ENCODE assay signal across 16 cellular contexts in genomic region chr6:89942601-89943000, GRCh38.
"Had no signal": no experiment of that assay in that cellular context is flagged by ENCODE, and none has a peak within 500 bp of the region (broad histone marks: within the 10 kb centered on the region; RNA-seq: fewer than 3 reads in every experiment).

No MANE protein-coding gene starts in this region.

- H3K4me3 Mint-ChIP-seq: endodermal cell; mesothelial cell of epicardium; T-helper 1 cell treated with Interleukin-12 subunit alpha and Interleukin-12 subunit beta and Interleukin-4 antibody, amounts not matched to agents 30 μg/mL and 1 μg/mL, for 36 hours; WTC11 had no signal

- H3K4me1 Mint-ChIP-seq: WTC11 had no signal

- DNase-seq: activated gamma-delta T cell, activated T-cell treated with anti-CD3 and anti-CD28 coated beads for 4 hours, brain microvascular endothelial cell, cerebellar nuclear complex, dermis blood vessel endothelial cell, endodermal cell, erythroblast, hippocampal formation, kidney glomerular epithelial cell, right cardiac atrium, SHP77, small intestine, upper lobe of right lung had no signal

- H3K27ac Mint-ChIP-seq: endodermal cell; mesothelial cell of epicardium; T-helper 1 cell treated with Interleukin-12 subunit alpha and Interleukin-12 subunit beta and Interleukin-4 antibody, amounts not matched to agents 30 μg/mL and 1 μg/mL, for 36 hours; WTC11 had no signal

- ATAC-seq: right cardiac atrium, WTC11 had no signal

- H3K9me3 Mint-ChIP-seq: endodermal cell; mesothelial cell of epicardium; T-helper 1 cell treated with Interleukin-12 subunit alpha and Interleukin-12 subunit beta and Interleukin-4 antibody, amounts not matched to agents 30 μg/mL and 1 μg/mL, for 36 hours had no signal

- H3K36me3 Mint-ChIP-seq: WTC11 had no signal

- H3K27ac ChIP-seq: brain microvascular endothelial cell, upper lobe of right lung had no signal
